In genomic region chrX:76029385-76029784, GRCh38 we compare ENCODE assay signal across 20 cellular contexts.
"Had no signal": no experiment of that assay in that cellular context is flagged by ENCODE, and none has a peak within 500 bp of the region (broad histone marks: within the 10 kb centered on the region; RNA-seq: fewer than 3 reads in every experiment).

No MANE protein-coding gene starts in this region.

- H3K27me3 Mint-ChIP-seq: activated B cell treated with CpG ODN at 0.5 μM for 24 hours; activated CD4-positive, alpha-beta T cell treated with anti-CD3 and anti-CD28 coated beads for 36 hours; activated naive CD8-positive, alpha-beta T cell treated with anti-CD3 and anti-CD28 coated beads for 36 hours; stimulated activated naive CD8-positive, alpha-beta T cell treated with anti-CD3 and anti-CD28 coated beads, Interleukin-15, Interleukin-2, amounts not matched to agents 100 ng/mL and 50 ng/mL, for 24 hours had no signal

- DNase-seq: activated B cell treated with CpG ODN at 0.5 μM for 24 hours; activated CD4-positive, alpha-beta T cell treated with anti-CD3 and anti-CD28 coated beads for 36 hours; activated CD4-positive, alpha-beta T cell treated with anti-CD3 and anti-CD28 coated beads, Interleukin-2, amount 50 U/mL, for 4 hours; activated CD8-positive, alpha-beta memory T cell treated with anti-CD3 and anti-CD28 coated beads, Interleukin-2, amount 50 U/mL, for 48 hours; activated naive CD4-positive, alpha-beta T cell treated with Interleukin-2 at 50 U/mL for 16 hours; activated naive CD8-positive, alpha-beta T cell treated with anti-CD3 and anti-CD28 coated beads for 36 hours; activated T-cell treated with anti-CD3 and anti-CD28 coated beads, Interleukin-2, amount 50 U/mL, for 48 hours; central memory CD4-positive, alpha-beta T cell; effector memory CD4-positive, alpha-beta T cell; foreskin keratinocyte; kidney; mesenchymal stem cell; stimulated activated CD4-positive, alpha-beta T cell treated with anti-CD3 and anti-CD28 coated beads, Interleukin-12 subunit alpha, Interleukin-12 subunit beta, amount 100 ng/mL, for 4 hours; substantia nigra; thyroid gland; upper lobe of right lung had no signal

- H3K4me3 Mint-ChIP-seq: activated B cell treated with CpG ODN at 0.5 μM for 24 hours; activated CD4-positive, alpha-beta T cell treated with anti-CD3 and anti-CD28 coated beads for 36 hours; activated naive CD8-positive, alpha-beta T cell treated with anti-CD3 and anti-CD28 coated beads for 36 hours; nephron; stimulated activated naive CD8-positive, alpha-beta T cell treated with anti-CD3 and anti-CD28 coated beads, Interleukin-15, Interleukin-2, amounts not matched to agents 100 ng/mL and 50 ng/mL, for 24 hours had no signal

- FAIRE-seq: kidney, pancreas had no signal

- H3K4me1 Mint-ChIP-seq: activated B cell treated with CpG ODN at 0.5 μM for 24 hours; activated CD4-positive, alpha-beta T cell treated with anti-CD3 and anti-CD28 coated beads for 36 hours; activated naive CD8-positive, alpha-beta T cell treated with anti-CD3 and anti-CD28 coated beads for 36 hours; nephron had no signal

- H3K9me3 Mint-ChIP-seq: activated B cell treated with CpG ODN at 0.5 μM for 24 hours; activated naive CD8-positive, alpha-beta T cell treated with anti-CD3 and anti-CD28 coated beads for 36 hours; stimulated activated naive CD8-positive, alpha-beta T cell treated with anti-CD3 and anti-CD28 coated beads, Interleukin-15, Interleukin-2, amounts not matched to agents 100 ng/mL and 50 ng/mL, for 24 hours had no signal

- H3K27ac Mint-ChIP-seq: activated B cell treated with CpG ODN at 0.5 μM for 24 hours; activated CD4-positive, alpha-beta T cell treated with anti-CD3 and anti-CD28 coated beads for 36 hours; activated naive CD8-positive, alpha-beta T cell treated with anti-CD3 and anti-CD28 coated beads for 36 hours; nephron; stimulated activated naive CD8-positive, alpha-beta T cell treated with anti-CD3 and anti-CD28 coated beads, Interleukin-15, Interleukin-2, amounts not matched to agents 100 ng/mL and 50 ng/mL, for 24 hours had no signal

- H3K36me3 Mint-ChIP-seq: activated naive CD8-positive, alpha-beta T cell treated with anti-CD3 and anti-CD28 coated beads for 36 hours had no signal

- ATAC-seq: activated CD4-positive, alpha-beta T cell treated with anti-CD3 and anti-CD28 coated beads for 36 hours; foreskin keratinocyte; pancreas; right cardiac atrium; upper lobe of right lung had no signal
